1 cellular context compared by ENCODE assay signal in the genomic region with DNA sequence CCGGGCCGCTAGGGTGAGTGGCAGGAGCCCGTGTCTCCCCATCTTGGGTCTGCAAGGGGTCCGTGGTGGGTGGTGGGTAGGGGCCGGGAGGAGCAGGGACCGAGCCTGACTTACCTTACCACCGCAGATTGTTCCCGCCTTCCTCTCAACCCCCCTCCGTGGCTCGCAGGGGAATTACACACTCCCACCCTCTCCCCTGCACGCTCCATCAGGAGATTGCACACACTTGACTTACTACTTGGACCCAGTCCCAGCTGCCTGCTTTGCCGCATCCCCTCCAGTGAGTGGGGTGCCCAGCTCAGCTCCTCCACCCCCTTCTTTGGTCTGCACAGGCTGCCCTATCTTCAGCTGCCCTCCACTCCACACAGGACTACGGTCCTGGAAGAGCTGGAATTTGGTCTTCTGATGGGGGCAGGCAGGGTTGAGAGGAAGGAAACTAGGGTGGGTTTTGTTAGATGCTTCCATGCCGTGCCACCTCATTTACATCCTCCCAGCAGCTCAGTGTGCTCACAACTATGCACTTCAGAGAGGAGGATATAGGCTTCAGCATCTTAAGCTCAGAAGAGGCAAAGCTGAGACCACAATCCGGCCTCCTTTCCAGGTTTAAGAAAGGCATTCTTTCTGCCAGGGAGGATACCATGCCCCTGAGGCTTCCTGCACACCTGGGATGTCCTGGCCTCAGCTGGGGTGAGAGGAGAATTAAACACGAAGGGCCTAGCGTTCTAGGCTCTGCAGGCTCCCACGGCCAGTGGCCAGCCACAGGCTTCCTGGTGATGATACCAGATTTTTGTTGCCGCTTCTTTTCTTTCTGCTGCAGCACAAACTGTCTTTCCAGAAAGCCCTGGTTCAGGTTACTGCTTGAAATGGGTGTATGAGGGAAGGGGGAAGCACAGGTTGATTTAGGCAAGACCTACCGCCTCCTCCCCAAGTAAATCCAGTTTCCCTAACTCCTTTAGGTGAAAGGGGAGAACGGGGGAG.
TF ChIP-seq lines count a peak whose summit lies in the region.

No MANE protein-coding gene starts in this region.

TF ChIP-seq in HEK293, 187 proteins besides CTCF, POLR2A, EP300 and RAD21 (continued from another document and continues in another):
- TF ChIP-seq ZNF626 (tag by site-specific recombination; IDR thresholded peaks at IDR 0.05): no peak
- no peak for TF ChIP-seq ZNF660 (tag by site-specific recombination; IDR thresholded peaks at IDR 0.05)
- TF ChIP-seq, protein P1, sequence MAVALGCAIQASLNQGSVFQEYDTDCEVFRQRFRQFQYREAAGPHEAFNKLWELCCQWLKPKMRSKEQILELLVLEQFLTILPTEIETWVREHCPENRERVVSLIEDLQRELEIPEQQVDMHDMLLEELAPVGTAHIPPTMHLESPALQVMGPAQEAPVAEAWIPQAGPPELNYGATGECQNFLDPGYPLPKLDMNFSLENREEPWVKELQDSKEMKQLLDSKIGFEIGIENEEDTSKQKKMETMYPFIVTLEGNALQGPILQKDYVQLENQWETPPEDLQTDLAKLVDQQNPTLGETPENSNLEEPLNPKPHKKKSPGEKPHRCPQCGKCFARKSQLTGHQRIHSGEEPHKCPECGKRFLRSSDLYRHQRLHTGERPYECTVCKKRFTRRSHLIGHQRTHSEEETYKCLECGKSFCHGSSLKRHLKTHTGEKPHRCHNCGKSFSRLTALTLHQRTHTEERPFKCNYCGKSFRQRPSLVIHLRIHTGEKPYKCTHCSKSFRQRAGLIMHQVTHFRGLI (tag by site-specific recombination; IDR thresholded peaks at IDR 0.05): no peak
- TF ChIP-seq ZFP69B (tag by site-specific recombination; IDR thresholded peaks at IDR 0.05): no peak
- TF ChIP-seq, protein P2, sequence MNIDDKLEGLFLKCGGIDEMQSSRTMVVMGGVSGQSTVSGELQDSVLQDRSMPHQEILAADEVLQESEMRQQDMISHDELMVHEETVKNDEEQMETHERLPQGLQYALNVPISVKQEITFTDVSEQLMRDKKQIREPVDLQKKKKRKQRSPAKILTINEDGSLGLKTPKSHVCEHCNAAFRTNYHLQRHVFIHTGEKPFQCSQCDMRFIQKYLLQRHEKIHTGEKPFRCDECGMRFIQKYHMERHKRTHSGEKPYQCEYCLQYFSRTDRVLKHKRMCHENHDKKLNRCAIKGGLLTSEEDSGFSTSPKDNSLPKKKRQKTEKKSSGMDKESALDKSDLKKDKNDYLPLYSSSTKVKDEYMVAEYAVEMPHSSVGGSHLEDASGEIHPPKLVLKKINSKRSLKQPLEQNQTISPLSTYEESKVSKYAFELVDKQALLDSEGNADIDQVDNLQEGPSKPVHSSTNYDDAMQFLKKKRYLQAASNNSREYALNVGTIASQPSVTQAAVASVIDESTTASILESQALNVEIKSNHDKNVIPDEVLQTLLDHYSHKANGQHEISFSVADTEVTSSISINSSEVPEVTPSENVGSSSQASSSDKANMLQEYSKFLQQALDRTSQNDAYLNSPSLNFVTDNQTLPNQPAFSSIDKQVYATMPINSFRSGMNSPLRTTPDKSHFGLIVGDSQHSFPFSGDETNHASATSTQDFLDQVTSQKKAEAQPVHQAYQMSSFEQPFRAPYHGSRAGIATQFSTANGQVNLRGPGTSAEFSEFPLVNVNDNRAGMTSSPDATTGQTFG (tag by site-specific recombination; IDR thresholded peaks at IDR 0.05; ENCODE audit: borderline replicate concordance): no peak
- TF ChIP-seq ZNF248 (tag by site-specific recombination; IDR thresholded peaks at IDR 0.05): no peak
- no peak for TF ChIP-seq ZNF302 (tag by site-specific recombination; IDR thresholded peaks at IDR 0.05; ENCODE audit: low read depth)
- no peak for TF ChIP-seq ZNF155 (tag by site-specific recombination; IDR thresholded peaks at IDR 0.05)
- no peak for TF ChIP-seq MEIS1 (CRISPR knock-in tag; IDR thresholded peaks at IDR 0.05; ENCODE audit: borderline replicate concordance)
- TF ChIP-seq REPIN1 (tag by site-specific recombination; IDR thresholded peaks at IDR 0.05; ENCODE audit: low read depth): no peak
- no peak for TF ChIP-seq SP3 (tag by site-specific recombination; IDR thresholded peaks at IDR 0.05)
- peak; percentile 91 for TF ChIP-seq ZNF341 (tag by site-specific recombination; IDR thresholded peaks at IDR 0.05; ENCODE audit: low read depth)
- no peak for TF ChIP-seq ZNF174 (tag by site-specific recombination; IDR thresholded peaks at IDR 0.05)
- TF ChIP-seq ZFP3 (tag by site-specific recombination; IDR thresholded peaks at IDR 0.05; ENCODE audit: low read depth): no peak
- TF ChIP-seq, protein P3, sequence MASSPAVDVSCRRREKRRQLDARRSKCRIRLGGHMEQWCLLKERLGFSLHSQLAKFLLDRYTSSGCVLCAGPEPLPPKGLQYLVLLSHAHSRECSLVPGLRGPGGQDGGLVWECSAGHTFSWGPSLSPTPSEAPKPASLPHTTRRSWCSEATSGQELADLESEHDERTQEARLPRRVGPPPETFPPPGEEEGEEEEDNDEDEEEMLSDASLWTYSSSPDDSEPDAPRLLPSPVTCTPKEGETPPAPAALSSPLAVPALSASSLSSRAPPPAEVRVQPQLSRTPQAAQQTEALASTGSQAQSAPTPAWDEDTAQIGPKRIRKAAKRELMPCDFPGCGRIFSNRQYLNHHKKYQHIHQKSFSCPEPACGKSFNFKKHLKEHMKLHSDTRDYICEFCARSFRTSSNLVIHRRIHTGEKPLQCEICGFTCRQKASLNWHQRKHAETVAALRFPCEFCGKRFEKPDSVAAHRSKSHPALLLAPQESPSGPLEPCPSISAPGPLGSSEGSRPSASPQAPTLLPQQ (tag by site-specific recombination; IDR thresholded peaks at IDR 0.05): no peak
- TF ChIP-seq, protein P4, sequence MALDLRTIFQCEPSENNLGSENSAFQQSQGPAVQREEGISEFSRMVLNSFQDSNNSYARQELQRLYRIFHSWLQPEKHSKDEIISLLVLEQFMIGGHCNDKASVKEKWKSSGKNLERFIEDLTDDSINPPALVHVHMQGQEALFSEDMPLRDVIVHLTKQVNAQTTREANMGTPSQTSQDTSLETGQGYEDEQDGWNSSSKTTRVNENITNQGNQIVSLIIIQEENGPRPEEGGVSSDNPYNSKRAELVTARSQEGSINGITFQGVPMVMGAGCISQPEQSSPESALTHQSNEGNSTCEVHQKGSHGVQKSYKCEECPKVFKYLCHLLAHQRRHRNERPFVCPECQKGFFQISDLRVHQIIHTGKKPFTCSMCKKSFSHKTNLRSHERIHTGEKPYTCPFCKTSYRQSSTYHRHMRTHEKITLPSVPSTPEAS (tag by site-specific recombination; IDR thresholded peaks at IDR 0.05): 0 out of 2 replicates have a peak, but pooled peaks have one; percentile 32
- TF ChIP-seq, protein P5, sequence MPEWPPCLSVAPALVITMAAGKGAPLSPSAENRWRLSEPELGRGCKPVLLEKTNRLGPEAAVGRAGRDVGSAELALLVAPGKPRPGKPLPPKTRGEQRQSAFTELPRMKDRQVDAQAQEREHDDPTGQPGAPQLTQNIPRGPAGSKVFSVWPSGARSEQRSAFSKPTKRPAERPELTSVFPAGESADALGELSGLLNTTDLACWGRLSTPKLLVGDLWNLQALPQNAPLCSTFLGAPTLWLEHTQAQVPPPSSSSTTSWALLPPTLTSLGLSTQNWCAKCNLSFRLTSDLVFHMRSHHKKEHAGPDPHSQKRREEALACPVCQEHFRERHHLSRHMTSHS (tag by site-specific recombination; IDR thresholded peaks at IDR 0.05): no peak
- TF ChIP-seq, protein P6, sequence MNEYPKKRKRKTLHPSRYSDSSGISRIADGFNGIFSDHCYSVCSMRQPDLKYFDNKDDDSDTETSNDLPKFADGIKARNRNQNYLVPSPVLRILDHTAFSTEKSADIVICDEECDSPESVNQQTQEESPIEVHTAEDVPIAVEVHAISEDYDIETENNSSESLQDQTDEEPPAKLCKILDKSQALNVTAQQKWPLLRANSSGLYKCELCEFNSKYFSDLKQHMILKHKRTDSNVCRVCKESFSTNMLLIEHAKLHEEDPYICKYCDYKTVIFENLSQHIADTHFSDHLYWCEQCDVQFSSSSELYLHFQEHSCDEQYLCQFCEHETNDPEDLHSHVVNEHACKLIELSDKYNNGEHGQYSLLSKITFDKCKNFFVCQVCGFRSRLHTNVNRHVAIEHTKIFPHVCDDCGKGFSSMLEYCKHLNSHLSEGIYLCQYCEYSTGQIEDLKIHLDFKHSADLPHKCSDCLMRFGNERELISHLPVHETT (tag by site-specific recombination; IDR thresholded peaks at IDR 0.05): no peak
- TF ChIP-seq, protein P7, sequence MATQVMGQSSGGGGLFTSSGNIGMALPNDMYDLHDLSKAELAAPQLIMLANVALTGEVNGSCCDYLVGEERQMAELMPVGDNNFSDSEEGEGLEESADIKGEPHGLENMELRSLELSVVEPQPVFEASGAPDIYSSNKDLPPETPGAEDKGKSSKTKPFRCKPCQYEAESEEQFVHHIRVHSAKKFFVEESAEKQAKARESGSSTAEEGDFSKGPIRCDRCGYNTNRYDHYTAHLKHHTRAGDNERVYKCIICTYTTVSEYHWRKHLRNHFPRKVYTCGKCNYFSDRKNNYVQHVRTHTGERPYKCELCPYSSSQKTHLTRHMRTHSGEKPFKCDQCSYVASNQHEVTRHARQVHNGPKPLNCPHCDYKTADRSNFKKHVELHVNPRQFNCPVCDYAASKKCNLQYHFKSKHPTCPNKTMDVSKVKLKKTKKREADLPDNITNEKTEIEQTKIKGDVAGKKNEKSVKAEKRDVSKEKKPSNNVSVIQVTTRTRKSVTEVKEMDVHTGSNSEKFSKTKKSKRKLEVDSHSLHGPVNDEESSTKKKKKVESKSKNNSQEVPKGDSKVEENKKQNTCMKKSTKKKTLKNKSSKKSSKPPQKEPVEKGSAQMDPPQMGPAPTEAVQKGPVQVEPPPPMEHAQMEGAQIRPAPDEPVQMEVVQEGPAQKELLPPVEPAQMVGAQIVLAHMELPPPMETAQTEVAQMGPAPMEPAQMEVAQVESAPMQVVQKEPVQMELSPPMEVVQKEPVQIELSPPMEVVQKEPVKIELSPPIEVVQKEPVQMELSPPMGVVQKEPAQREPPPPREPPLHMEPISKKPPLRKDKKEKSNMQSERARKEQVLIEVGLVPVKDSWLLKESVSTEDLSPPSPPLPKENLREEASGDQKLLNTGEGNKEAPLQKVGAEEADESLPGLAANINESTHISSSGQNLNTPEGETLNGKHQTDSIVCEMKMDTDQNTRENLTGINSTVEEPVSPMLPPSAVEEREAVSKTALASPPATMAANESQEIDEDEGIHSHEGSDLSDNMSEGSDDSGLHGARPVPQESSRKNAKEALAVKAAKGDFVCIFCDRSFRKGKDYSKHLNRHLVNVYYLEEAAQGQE (tag by site-specific recombination; IDR thresholded peaks at IDR 0.05): no peak
- TF ChIP-seq EGR2 (tag by site-specific recombination; IDR thresholded peaks at IDR 0.05; ENCODE audit: low read depth): peak; percentile 68
- TF ChIP-seq ZNF610 (tag by site-specific recombination; IDR thresholded peaks at IDR 0.05; ENCODE audit: borderline replicate concordance): no peak
- no peak for TF ChIP-seq ZNF558 (tag by site-specific recombination; IDR thresholded peaks at IDR 0.05)
- TF ChIP-seq ZNF768 (tag by site-specific recombination; IDR thresholded peaks at IDR 0.05): no peak
- TF ChIP-seq HOXD13 (CRISPR knock-in tag; IDR thresholded peaks at IDR 0.05; ENCODE audit: borderline replicate concordance): no peak
- no peak for TF ChIP-seq ZNF354C (tag by site-specific recombination; IDR thresholded peaks at IDR 0.05; ENCODE audit: borderline replicate concordance, low read depth)
- TF ChIP-seq ZNF140 (tag by site-specific recombination; IDR thresholded peaks at IDR 0.05): no peak
- no peak for TF ChIP-seq SETDB1 (IDR thresholded peaks at IDR 0.05; ENCODE audit: insufficient read length, low read length)
- TF ChIP-seq, protein P8, sequence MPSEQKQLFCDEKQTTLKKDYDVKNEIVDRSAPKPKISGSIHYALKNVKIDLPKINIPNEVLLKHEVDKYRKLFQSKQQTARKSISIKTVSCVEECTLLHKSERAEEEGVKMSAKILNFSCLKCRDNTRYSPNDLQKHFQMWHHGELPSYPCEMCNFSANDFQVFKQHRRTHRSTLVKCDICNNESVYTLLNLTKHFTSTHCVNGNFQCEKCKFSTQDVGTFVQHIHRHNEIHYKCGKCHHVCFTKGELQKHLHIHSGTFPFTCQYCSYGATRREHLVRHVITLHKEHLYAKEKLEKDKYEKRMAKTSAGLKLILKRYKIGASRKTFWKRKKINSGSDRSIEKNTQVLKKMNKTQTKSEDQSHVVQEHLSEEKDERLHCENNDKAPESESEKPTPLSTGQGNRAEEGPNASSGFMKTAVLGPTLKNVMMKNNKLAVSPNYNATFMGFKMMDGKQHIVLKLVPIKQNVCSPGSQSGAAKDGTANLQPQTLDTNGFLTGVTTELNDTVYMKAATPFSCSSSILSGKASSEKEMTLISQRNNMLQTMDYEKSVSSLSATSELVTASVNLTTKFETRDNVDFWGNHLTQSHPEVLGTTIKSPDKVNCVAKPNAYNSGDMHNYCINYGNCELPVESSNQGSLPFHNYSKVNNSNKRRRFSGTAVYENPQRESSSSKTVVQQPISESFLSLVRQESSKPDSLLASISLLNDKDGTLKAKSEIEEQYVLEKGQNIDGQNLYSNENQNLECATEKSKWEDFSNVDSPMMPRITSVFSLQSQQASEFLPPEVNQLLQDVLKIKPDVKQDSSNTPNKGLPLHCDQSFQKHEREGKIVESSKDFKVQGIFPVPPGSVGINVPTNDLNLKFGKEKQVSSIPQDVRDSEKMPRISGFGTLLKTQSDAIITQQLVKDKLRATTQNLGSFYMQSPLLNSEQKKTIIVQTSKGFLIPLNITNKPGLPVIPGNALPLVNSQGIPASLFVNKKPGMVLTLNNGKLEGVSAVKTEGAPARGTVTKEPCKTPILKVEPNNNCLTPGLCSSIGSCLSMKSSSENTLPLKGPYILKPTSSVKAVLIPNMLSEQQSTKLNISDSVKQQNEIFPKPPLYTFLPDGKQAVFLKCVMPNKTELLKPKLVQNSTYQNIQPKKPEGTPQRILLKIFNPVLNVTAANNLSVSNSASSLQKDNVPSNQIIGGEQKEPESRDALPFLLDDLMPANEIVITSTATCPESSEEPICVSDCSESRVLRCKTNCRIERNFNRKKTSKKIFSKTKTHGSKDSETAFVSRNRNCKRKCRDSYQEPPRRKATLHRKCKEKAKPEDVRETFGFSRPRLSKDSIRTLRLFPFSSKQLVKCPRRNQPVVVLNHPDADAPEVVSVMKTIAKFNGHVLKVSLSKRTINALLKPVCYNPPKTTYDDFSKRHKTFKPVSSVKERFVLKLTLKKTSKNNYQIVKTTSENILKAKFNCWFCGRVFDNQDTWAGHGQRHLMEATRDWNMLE (tag by site-specific recombination; conservative IDR thresholded peaks at IDR 0.05; ENCODE audit: low read depth): no peak
- no peak for TF ChIP-seq ZNF350 (tag by site-specific recombination; IDR thresholded peaks at IDR 0.05)
- TF ChIP-seq ZNF501 (tag by site-specific recombination; IDR thresholded peaks at IDR 0.05): no peak
- no peak for TF ChIP-seq TRIM28 (IDR thresholded peaks at IDR 0.05; ENCODE audit: borderline replicate concordance, low read length)
- no peak for TF ChIP-seq ZNF571 (tag by site-specific recombination; IDR thresholded peaks at IDR 0.05)
- no peak for TF ChIP-seq BCL11A (tag by site-specific recombination; IDR thresholded peaks at IDR 0.05; ENCODE audit: low read depth)
- TF ChIP-seq ZNF549 (tag by site-specific recombination; IDR thresholded peaks at IDR 0.05): no peak
- no peak for TF ChIP-seq ZNF37A (tag by site-specific recombination; IDR thresholded peaks at IDR 0.05)
- TF ChIP-seq, protein P9, sequence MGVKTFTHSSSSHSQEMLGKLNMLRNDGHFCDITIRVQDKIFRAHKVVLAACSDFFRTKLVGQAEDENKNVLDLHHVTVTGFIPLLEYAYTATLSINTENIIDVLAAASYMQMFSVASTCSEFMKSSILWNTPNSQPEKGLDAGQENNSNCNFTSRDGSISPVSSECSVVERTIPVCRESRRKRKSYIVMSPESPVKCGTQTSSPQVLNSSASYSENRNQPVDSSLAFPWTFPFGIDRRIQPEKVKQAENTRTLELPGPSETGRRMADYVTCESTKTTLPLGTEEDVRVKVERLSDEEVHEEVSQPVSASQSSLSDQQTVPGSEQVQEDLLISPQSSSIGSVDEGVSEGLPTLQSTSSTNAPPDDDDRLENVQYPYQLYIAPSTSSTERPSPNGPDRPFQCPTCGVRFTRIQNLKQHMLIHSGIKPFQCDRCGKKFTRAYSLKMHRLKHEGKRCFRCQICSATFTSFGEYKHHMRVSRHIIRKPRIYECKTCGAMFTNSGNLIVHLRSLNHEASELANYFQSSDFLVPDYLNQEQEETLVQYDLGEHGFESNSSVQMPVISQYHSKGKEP (tag by site-specific recombination; IDR thresholded peaks at IDR 0.05): no peak
